In genomic region chr2:17380003-17380402, GRCh38 we compare ENCODE assay signal across 21 cellular contexts.
"Had no signal": no experiment of that assay in that cellular context is flagged by ENCODE, and none has a peak within 500 bp of the region (broad histone marks: within the 10 kb centered on the region; RNA-seq: fewer than 3 reads in every experiment).

No MANE protein-coding gene starts in this region.

- H3K27me3 Mint-ChIP-seq: dendritic cell treated with granulocyte-macrophage colony-stimulating factor and Interleukin-4, amounts not matched to agents 40 ng/mL and 50 ng/mL, for 4 days had no signal

- DNase-seq: colonic mucosa; cortex of kidney; effector CD4-positive, alpha-beta T cell; effector memory CD4-positive, alpha-beta T cell; erythroblast; esophagus squamous epithelium; foreskin fibroblast; foreskin melanocyte; gastrocnemius medialis; glutamatergic neuron; head of caudate nucleus; heart right ventricle; hippocampal formation; left cardiac atrium; left lung; left ventricle myocardium superior; lower lobe of right lung; mesenchymal stem cell; midbrain had no signal

- H3K27ac ChIP-seq: colonic mucosa, epithelial cell of prostate, esophagus squamous epithelium, gastrocnemius medialis, heart right ventricle, left lung, lower lobe of right lung had no signal

- H3K4me1 ChIP-seq: colonic mucosa, esophagus squamous epithelium, gastrocnemius medialis, heart right ventricle, left lung, lower lobe of right lung had no signal

- H3K27ac Mint-ChIP-seq: dendritic cell treated with granulocyte-macrophage colony-stimulating factor and Interleukin-4, amounts not matched to agents 40 ng/mL and 50 ng/mL, for 4 days had no signal

- H3K4me3 ChIP-seq: colonic mucosa, esophagus squamous epithelium, gastrocnemius medialis, heart right ventricle, left lung, lower lobe of right lung had no signal

- H3K36me3 ChIP-seq: colonic mucosa, esophagus squamous epithelium, gastrocnemius medialis, heart right ventricle, left lung, lower lobe of right lung had no signal

- H3K9me3 ChIP-seq: colonic mucosa, esophagus squamous epithelium, gastrocnemius medialis, left lung, lower lobe of right lung had no signal

- H3K9me3 Mint-ChIP-seq: dendritic cell treated with granulocyte-macrophage colony-stimulating factor and Interleukin-4, amounts not matched to agents 40 ng/mL and 50 ng/mL, for 4 days had no signal

- H3K27me3 ChIP-seq: colonic mucosa, esophagus squamous epithelium, heart right ventricle, left lung had no signal

- H3K4me3 Mint-ChIP-seq: dendritic cell treated with granulocyte-macrophage colony-stimulating factor and Interleukin-4, amounts not matched to agents 40 ng/mL and 50 ng/mL, for 4 days had no signal
